Comparison of ENCODE assay signal across 24 cellular contexts in the genomic region with DNA sequence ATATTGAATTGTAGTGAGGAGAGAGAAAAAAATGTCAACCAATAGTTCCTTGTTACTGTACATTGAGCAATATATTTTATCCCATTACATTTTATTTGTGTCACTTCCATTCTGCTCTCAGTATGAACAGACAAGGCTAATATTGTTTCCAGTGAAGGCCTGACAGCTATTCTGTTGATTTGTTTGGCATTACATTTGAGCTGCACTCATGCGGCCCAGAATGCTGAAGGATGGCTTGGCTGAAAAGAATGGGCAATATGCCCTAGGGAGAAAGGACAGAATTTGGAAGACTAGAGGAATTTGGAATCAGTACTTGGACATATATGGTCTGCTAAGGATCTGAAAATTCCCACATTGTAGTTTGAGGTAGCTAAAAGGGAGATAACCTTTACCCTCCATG.
"Had no signal": no experiment of that assay in that cellular context is flagged by ENCODE, and none has a peak within 500 bp of the region (broad histone marks: within the 10 kb centered on the region; RNA-seq: fewer than 3 reads in every experiment).

No MANE protein-coding gene starts in this region.

- DNase-seq: colonic mucosa; effector CD8-positive, alpha-beta T cell; endodermal cell; foreskin fibroblast; glutamatergic neuron; heart right ventricle; hippocampal formation; left colon; left ventricle myocardium superior; lower lobe of right lung; mucosa of descending colon; naive B cell; stimulated activated CD4-positive, alpha-beta T cell treated with anti-CD3 and anti-CD28 coated beads, Interleukin-12 subunit alpha, Interleukin-12 subunit beta, amount 100 ng/mL, for 4 hours; stimulated activated CD4-positive, alpha-beta T cell treated with anti-CD3 and anti-CD28 coated beads, Interleukin-1b, Interleukin-23, amount 100 ng/mL, for 48 hours; stimulated activated CD4-positive, alpha-beta T cell treated with anti-CD3 and anti-CD28 coated beads, Interleukin-4, amount 100 ng/mL, for 1 hour; stimulated activated CD8-positive, alpha-beta memory T cell treated with anti-CD3 and anti-CD28 coated beads, Interleukin-4, amount 100 ng/mL, for 48 hours; stimulated activated naive CD4-positive, alpha-beta T cell; stimulated activated naive CD8-positive, alpha-beta T cell treated with anti-CD3 and anti-CD28 coated beads, Interleukin-15, amount 100 ng/mL, for 72 hours; transverse colon; upper lobe of right lung had no signal

- ATAC-seq: esophagus mucosa; gastroesophageal sphincter; left colon; left ventricle myocardium superior; lower lobe of right lung; mucosa of descending colon; natural killer cell treated with Interleukin-12 subunit alpha and Interleukin-12 subunit beta and Interleukin-15 and Interleukin-18, amount 100 ng/mL, for 72 hours; sciatic nerve; stimulated activated naive CD8-positive, alpha-beta T cell treated with anti-CD3 and anti-CD28 coated beads, Interleukin-15, amount 100 ng/mL, for 72 hours; upper lobe of right lung had no signal
